9 cellular contexts compared by ENCODE assay signal in the genomic region with DNA sequence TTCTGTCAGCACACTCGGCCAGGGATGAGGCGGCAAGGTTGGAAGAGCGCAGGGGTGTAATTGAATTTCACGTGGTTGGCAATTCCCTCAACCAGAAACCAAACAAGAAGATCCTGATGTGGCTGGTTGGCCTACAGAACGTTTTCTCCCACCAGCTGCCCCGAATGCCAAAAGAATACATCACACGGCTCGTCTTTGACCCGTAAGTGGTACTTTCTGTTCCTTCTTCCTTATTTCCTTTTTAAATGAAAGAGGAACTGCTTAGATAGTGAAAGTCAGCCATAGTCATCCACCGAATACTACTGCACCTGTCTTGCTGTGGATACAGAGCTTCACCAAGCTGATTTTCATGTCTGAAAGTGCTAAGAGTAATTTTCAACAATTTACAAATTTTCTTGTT.
DNase-seq lines count a peak whose midpoint lies in the region; ATAC-seq and TF ChIP-seq lines count a peak whose summit lies in the region.
"Had no signal": no experiment of that assay in that cellular context is flagged by ENCODE, and none has a peak within 500 bp of the region (broad histone marks: within the 10 kb centered on the region; RNA-seq: fewer than 3 reads in every experiment).

No MANE protein-coding gene starts in this region.

- no peaks in the 10 kb centered on the region for H3K9me3 ChIP-seq in MG63

- H3K4me1 Mint-ChIP-seq in activated CD8-positive, alpha-beta T cell treated with anti-CD3 and anti-CD28 coated beads for 36 hours (ENCODE audit: low read depth): no peaks in the 10 kb centered on the region

- intact Hi-C loops in activated CD8-positive, alpha-beta T cell treated with anti-CD3 and anti-CD28 coated beads for 36 hours (cut with micrococcal nuclease): no loop called here

- peak overlapping the region; percentile 9 for H3K4me3 ChIP-seq in GM12865 (ENCODE audit: low read depth, low read length)
- H3K4me3 ChIP-seq in MG63: no peak overlapping the region

- peaks cover 40% of the 10 kb centered on the region for H3K36me3 Mint-ChIP-seq in activated CD8-positive, alpha-beta T cell treated with anti-CD3 and anti-CD28 coated beads for 36 hours (ENCODE audit: low read depth)

- ATAC-seq in GM21423 (IDR thresholded peaks at IDR 0.05; ENCODE audit: unreplicated experiment) (peak; percentile 100), HG03457 (IDR thresholded peaks at IDR 0.05; ENCODE audit: unreplicated experiment) (peak; percentile 99), esophagus mucosa (peak; percentile 52)
- ATAC-seq in activated CD8-positive, alpha-beta T cell treated with anti-CD3 and anti-CD28 coated beads for 36 hours: no peak

- H3K27ac Mint-ChIP-seq in activated CD8-positive, alpha-beta T cell treated with anti-CD3 and anti-CD28 coated beads for 36 hours: no peak overlapping the region

- no peak overlapping the region for H3K4me3 Mint-ChIP-seq in activated CD8-positive, alpha-beta T cell treated with anti-CD3 and anti-CD28 coated beads for 36 hours

- no peaks in the 10 kb centered on the region for H3K27me3 ChIP-seq in MG63

- CTCF ChIA-PET in activated CD8-positive, alpha-beta T cell treated with anti-CD3 and anti-CD28 coated beads for 36 hours (lab: Charles Lee): interaction anchor here (1.5 kb wide), 1 partner anchor 15 kb away, joined by 3 read pairs; no protein-coding TSS in a partner anchor

- H3K9me3 Mint-ChIP-seq in activated CD8-positive, alpha-beta T cell treated with anti-CD3 and anti-CD28 coated beads for 36 hours: no peaks in the 10 kb centered on the region

- H3K27me3 Mint-ChIP-seq in activated CD8-positive, alpha-beta T cell treated with anti-CD3 and anti-CD28 coated beads for 36 hours: no peaks in the 10 kb centered on the region

- no peak for TF ChIP-seq CTCF in GM12865 (IDR thresholded peaks at IDR 0.05; ENCODE audit: insufficient read depth, low read depth, low read length, missing control alignments)
- TF ChIP-seq CTCF in activated CD8-positive, alpha-beta T cell treated with anti-CD3 and anti-CD28 coated beads for 36 hours (IDR thresholded peaks at IDR 0.05): no peak

- POLR2A ChIA-PET in activated CD8-positive, alpha-beta T cell treated with anti-CD3 and anti-CD28 coated beads for 36 hours (lab: Charles Lee): no interaction called here

- peak; percentile 80 for DNase-seq in GM12865 (ENCODE audit: low read depth)
- no peak for DNase-seq in MG63
- DNase-seq in activated effector memory CD4-positive, alpha-beta T cell treated with Interleukin-2 at 50 U/mL for 16 hours: no peak
- no peak for DNase-seq in activated CD8-positive, alpha-beta T cell treated with anti-CD3 and anti-CD28 coated beads for 36 hours
- DNase-seq in NCI-H510A (lab: John Stamatoyannopoulos, UW): no peak
- DNase-seq: islet precursor cell had no signal

- no peaks in the 10 kb centered on the region for H3K36me3 ChIP-seq in MG63
